Comparison of ENCODE assay signal across 8 cellular contexts in genomic region chr6:82248233-82248735, GRCh38. TPM values are rescaled to one million over a fixed set of nuclear protein-coding genes. Genes with fewer than 3 reads are reported as not detected.
A peak's percentile ranks its signal among the peaks of the same experiment; 100 is the strongest.
DNase-seq lines count a peak whose midpoint lies in the region; ATAC-seq and TF ChIP-seq lines count a peak whose summit lies in the region.

No MANE protein-coding gene starts in this region.

- TF ChIP-seq POLR2A in esophagus squamous epithelium (IDR thresholded peaks at IDR 0.05): no peak

- TF ChIP-seq CTCF in esophagus squamous epithelium (IDR thresholded peaks at IDR 0.05): no peak
- TF ChIP-seq CTCF in nephron (IDR thresholded peaks at IDR 0.05; ENCODE audit: unreplicated experiment in 3 of 3): no peak

- DNase-seq in EL: peak; percentile 38
- DNase-seq in T-helper 17 cell: no peak
- no peak for DNase-seq in esophagus squamous epithelium (lab: John Stamatoyannopoulos, UW)
- DNase-seq in NCI-H1436 (lab: John Stamatoyannopoulos, UW): no peak
- DNase-seq in H4 (ENCODE audit: low spot score): no peak

- H3K9me3 Mint-ChIP-seq in nephron: no peaks in the 10 kb centered on the region

- no peaks in the 10 kb centered on the region for H3K36me3 ChIP-seq in esophagus squamous epithelium

- peaks cover 25% of the 10 kb centered on the region for H3K4me1 Mint-ChIP-seq in T-helper 17 cell
- H3K4me1 Mint-ChIP-seq in nephron: peaks cover 33% of the 10 kb centered on the region

- H3K27me3 ChIP-seq in esophagus squamous epithelium: no peaks in the 10 kb centered on the region

- H3K4me3 ChIP-seq in esophagus squamous epithelium: peak overlapping the region; percentile 61 to 96 (median 90)

- H3K27ac Mint-ChIP-seq in T-helper 17 cell (peak overlapping the region; percentile 94), nephron (peak overlapping the region; percentile 97 to 99 (median 97))

- no peaks in the 10 kb centered on the region for H3K27me3 Mint-ChIP-seq in T-helper 17 cell
- no peaks in the 10 kb centered on the region for H3K27me3 Mint-ChIP-seq in nephron (ENCODE audit: low read depth)

- H3K27ac ChIP-seq in esophagus squamous epithelium: peak overlapping the region; percentile 92 to 97 (median 95)

- H3K36me3 Mint-ChIP-seq in T-helper 17 cell (ENCODE audit: low read depth) (no peaks in the 10 kb centered on the region), nephron (ENCODE audit: low read depth) (peaks cover 12% of the 10 kb centered on the region)

- H3K9me3 ChIP-seq in T-helper 17 cell (ENCODE audit: control insufficient read depth, low read length, poor library complexity, severe bottlenecking) (no peaks in the 10 kb centered on the region), esophagus squamous epithelium (no peaks in the 10 kb centered on the region)

- WGBS in esophagus squamous epithelium, 2 donors: 17 to 18% methylated on average over 11 of the region's 11 CpGs

- ATAC-seq in GM19438 (IDR thresholded peaks at IDR 0.05; ENCODE audit: low read depth, unreplicated experiment) (peak; percentile 39), HG03442 (IDR thresholded peaks at IDR 0.05; ENCODE audit: unreplicated experiment) (peak; percentile 21), T-helper 17 cell (no peak)

- intact Hi-C loops in esophagus squamous epithelium (cut with DNase I): no loop called here

- H3K4me3 Mint-ChIP-seq in T-helper 17 cell: peak overlapping the region; percentile 95
- H3K4me3 Mint-ChIP-seq in nephron: peak overlapping the region; percentile 93 to 98 (median 94)

- H3K4me1 ChIP-seq in esophagus squamous epithelium: peaks cover 0 to 48% (median 31%) of the 10 kb centered on the region in 3 donors

RNA-seq across cellular contexts. Expression of gene IBTK, which starts 0.7 kb away (rescaled TPM):
- total RNA-seq in T-helper 17 cell: 10 to 100 TPM; 20.3 to 22.2 TPM
- 10 to 100 TPM; 15.0 to 33.5 (median 27.0) TPM for total RNA-seq in esophagus squamous epithelium
- 12.9 and 16.2 TPM in 2 replicates for total RNA-seq in H4 (2014; rRNA removed; shearing (Covaris generic))
